ENCODE assay signal across 10 cellular contexts in the genomic region with DNA sequence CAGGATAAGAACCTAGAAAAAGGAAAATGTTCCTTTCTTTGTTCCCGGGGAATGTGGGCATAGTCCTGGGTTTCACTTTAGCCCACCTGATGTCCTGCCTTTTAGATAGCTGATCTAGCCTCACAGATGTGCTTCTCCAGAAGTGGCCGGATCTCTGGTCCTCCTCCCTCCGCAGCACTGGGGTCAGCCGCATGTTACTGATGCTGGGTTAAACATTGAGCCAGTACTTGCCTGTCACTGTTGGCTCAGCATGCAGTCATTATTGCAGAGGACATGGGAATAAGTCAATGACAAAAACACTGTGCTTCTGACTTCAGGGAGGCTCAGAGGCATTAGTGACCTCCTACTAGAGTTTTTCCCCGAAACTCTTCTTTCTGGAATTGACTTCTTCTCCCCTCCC. TPM values are rescaled to one million over a fixed set of nuclear protein-coding genes. Genes with fewer than 3 reads are reported as not detected.
DNase-seq lines count a peak whose midpoint lies in the region; ATAC-seq and TF ChIP-seq lines count a peak whose summit lies in the region.
"Had no signal": no experiment of that assay in that cellular context is flagged by ENCODE, and none has a peak within 500 bp of the region (broad histone marks: within the 10 kb centered on the region; RNA-seq: fewer than 3 reads in every experiment).

No MANE protein-coding gene starts in this region.

- H3K36me3 Mint-ChIP-seq in chondrocyte (ENCODE audit: low read depth) = peaks cover 2% of the 10 kb centered on the region
- peaks cover 9 to 10% of the 10 kb centered on the region in 2 donors for H3K36me3 Mint-ChIP-seq in naive B cell

- intact Hi-C loops in tibial artery (cut with DNase I; ENCODE audit: low total_unique reads) = no loop called here

- H3K4me1 Mint-ChIP-seq in chondrocyte (ENCODE audit: low read depth) (peaks cover 41% of the 10 kb centered on the region), naive B cell (peaks cover 73 to 98% (median 82%) of the 10 kb centered on the region in 3 donors)

- H3K9me3 ChIP-seq in tibial artery = no peaks in the 10 kb centered on the region
- no peaks in the 10 kb centered on the region for H3K9me3 ChIP-seq in suprapubic skin

- 73% methylated on average over 5 of the region's 5 CpGs for WGBS in suprapubic skin

- TF ChIP-seq CTCF in chondrocyte (IDR thresholded peaks at IDR 0.05) (no peak), tibial artery (IDR thresholded peaks at IDR 0.05) (no peak), suprapubic skin (IDR thresholded peaks at IDR 0.05) (no peak)

- H3K27me3 Mint-ChIP-seq in chondrocyte (ENCODE audit: low read depth) = no peaks in the 10 kb centered on the region
- no peaks in the 10 kb centered on the region for H3K27me3 Mint-ChIP-seq in naive B cell

- H3K4me1 ChIP-seq in tibial artery = peaks cover 0 to 51% (median 27%) of the 10 kb centered on the region in 4 donors
- H3K4me1 ChIP-seq in suprapubic skin = peaks cover 41% of the 10 kb centered on the region

- H3K4me3 Mint-ChIP-seq in chondrocyte (ENCODE audit: unreplicated experiment) = no peak overlapping the region
- peak overlapping the region in 3 of 8 donors; percentile 31 to 37 (median 35) for H3K4me3 Mint-ChIP-seq in naive B cell

- H3K27me3 ChIP-seq in tibial artery (no peaks in the 10 kb centered on the region), suprapubic skin (no peaks in the 10 kb centered on the region)

- peak; percentile 43 for DNase-seq in activated effector memory CD4-positive, alpha-beta T cell treated with anti-CD3 and anti-CD28 coated beads, Interleukin-2, amount 50 U/mL, for 16 hours
- no peak for DNase-seq in activated effector memory CD4-positive, alpha-beta T cell treated with Interleukin-2 at 50 U/mL for 16 hours
- no peak for DNase-seq in chondrocyte (ENCODE audit: low spot score)
- DNase-seq in naive B cell = no peak
- DNase-seq in tibial artery = no peak
- DNase-seq in NCI-H2196 (lab: John Stamatoyannopoulos, UW; ENCODE audit: unreplicated experiment) = no peak
- DNase-seq in suprapubic skin (ENCODE audit: low spot score in 2 of 2) = no peak
- DNase-seq in GDM1 (lab: John Stamatoyannopoulos, UW) = no peak
- DNase-seq: NCI-H1417; stimulated activated CD4-positive, alpha-beta T cell treated with anti-CD3 and anti-CD28 coated beads, Interleukin-15, amount 100 ng/mL, for 24 hours had no signal

- H3K27ac Mint-ChIP-seq in chondrocyte (ENCODE audit: unreplicated experiment) = peak overlapping the region; percentile 89
- peak overlapping the region; percentile 65 to 98 (median 96) for H3K27ac Mint-ChIP-seq in naive B cell

- TF ChIP-seq POLR2A in suprapubic skin (IDR thresholded peaks at IDR 0.05) = no peak

- H3K9me3 Mint-ChIP-seq in chondrocyte (ENCODE audit: low read depth) (no peaks in the 10 kb centered on the region), naive B cell (peaks cover 0 to 4% (median 0%) of the 10 kb centered on the region in 7 donors)

- peaks cover 0 to 7% (median 7%) of the 10 kb centered on the region in 3 donors for H3K36me3 ChIP-seq in tibial artery
- peaks cover 2% of the 10 kb centered on the region for H3K36me3 ChIP-seq in suprapubic skin

- H3K4me3 ChIP-seq in tibial artery (no peak overlapping the region), suprapubic skin (no peak overlapping the region)

- TF ChIP-seq EP300 in suprapubic skin (IDR thresholded peaks at IDR 0.05) = no peak

- H3K27ac ChIP-seq in tibial artery (peak overlapping the region; percentile 5), suprapubic skin (no peak overlapping the region)

- ATAC-seq in naive B cell (ENCODE audit: low read depth in 2 of 2) = no peak

RNA-seq across cellular contexts. Expression of gene NCK2, which starts 27.6 kb away (rescaled TPM):
- 28.6 to 55.5 TPM (median 55.2 TPM) in 3 replicates for total RNA-seq in chondrocyte
- 100 to 1,000 TPM in 1 of 6 donors, 10 to 100 TPM in 5; 70.7 to 108 (median 76.7) TPM for polyA plus RNA-seq in naive B cell (ENCODE audit: low read depth in 6 of 6)
- 10 to 100 TPM; 40.1 to 59.4 (median 49.2) TPM for total RNA-seq in suprapubic skin
